11 cellular contexts compared by ENCODE assay signal in the genomic region with DNA sequence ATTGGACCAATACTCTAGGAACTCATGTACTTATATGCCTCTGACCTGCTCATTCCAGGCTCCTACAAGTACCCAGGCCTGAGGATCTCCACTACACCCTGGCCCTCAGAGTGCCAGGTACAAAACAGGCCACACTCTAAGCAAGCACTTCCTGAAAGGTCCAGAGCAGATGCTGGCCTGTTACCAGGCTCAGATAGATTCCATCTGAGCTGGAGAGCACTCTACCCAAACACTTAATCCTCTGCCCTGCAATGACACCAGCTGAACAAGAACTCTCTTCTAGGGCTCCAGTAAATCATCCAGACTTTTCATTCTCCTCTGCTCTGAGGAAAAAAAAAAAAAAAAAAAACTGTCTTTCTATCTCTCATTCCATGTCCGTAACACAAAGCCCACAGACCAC. TPM values are rescaled to one million over a fixed set of nuclear protein-coding genes. Genes with fewer than 3 reads are reported as not detected.
A peak's percentile ranks its signal among the peaks of the same experiment; 100 is the strongest.
DNase-seq lines count a peak whose midpoint lies in the region; ATAC-seq, FAIRE-seq and TF ChIP-seq lines count a peak whose summit lies in the region.
"Had no signal": no experiment of that assay in that cellular context is flagged by ENCODE, and none has a peak within 500 bp of the region (broad histone marks: within the 10 kb centered on the region; RNA-seq: fewer than 3 reads in every experiment).

No MANE protein-coding gene starts in this region.

- 81% methylated on average over 1 of the region's 1 CpG for WGBS in SK-N-SH (ENCODE audit: low lambda C conversion rate)
- WGBS in H1 (ENCODE audit: extremely low coverage in 1 of 2, insufficient coverage in 1 of 2, insufficient read length in 1 of 2, insufficient replicate concordance in 2 of 2, low coverage in 1 of 2, low lambda C conversion rate in 2 of 2, missing lambda C conversion rate in 1 of 2), 2 experiments = 90% methylated on average over 1 of the region's 1 CpG; no CpG with 5 or more reads in 1 of the 2 experiments

- H2AK5ac ChIP-seq in H1 (ENCODE audit: low read depth, low read length) = no peak overlapping the region

- H3K4me1 Mint-ChIP-seq in activated CD8-positive, alpha-beta memory T cell treated with anti-CD3 and anti-CD28 coated beads, Interleukin-2, amount 10 ng/mL, durations not matched to agents 7 days and 5 days = peaks cover 10% of the 10 kb centered on the region
- peaks cover 15% of the 10 kb centered on the region for H3K4me1 Mint-ChIP-seq in CD8-positive, alpha-beta T cell (ENCODE audit: low read depth)

- H3F3A ChIP-seq in SK-N-SH (replicated peaks; ENCODE audit: insufficient read depth) = peaks cover 7% of the 10 kb centered on the region

- H3K14ac ChIP-seq in H1 (ENCODE audit: insufficient read length) = no peak overlapping the region

- no peak overlapping the region for H2BK120ac ChIP-seq in H1 (replicated peaks; ENCODE audit: low read depth, low read length)

- H3K79me1 ChIP-seq in H1 (ENCODE audit: low read depth, low read length) = no peaks in the 10 kb centered on the region; the same call in 1 of the 2 replicates

- H3K9me2 ChIP-seq in SK-N-SH = no peaks in the 10 kb centered on the region

- H4K8ac ChIP-seq in H1 (ENCODE audit: extremely low read depth, insufficient read depth, low read length) = no peak overlapping the region

- H3K9me3 Mint-ChIP-seq in activated CD8-positive, alpha-beta memory T cell treated with anti-CD3 and anti-CD28 coated beads, Interleukin-2, amount 10 ng/mL, durations not matched to agents 7 days and 5 days (ENCODE audit: low read depth) = no peaks in the 10 kb centered on the region
- no peaks in the 10 kb centered on the region for H3K9me3 Mint-ChIP-seq in CD8-positive, alpha-beta T cell
- H3K9me3 Mint-ChIP-seq: activated naive CD8-positive, alpha-beta T cell treated with anti-CD3 and anti-CD28 coated beads for 36 hours had no signal

- no peak overlapping the region for H3K27ac Mint-ChIP-seq in activated CD8-positive, alpha-beta memory T cell treated with anti-CD3 and anti-CD28 coated beads, Interleukin-2, amount 10 ng/mL, durations not matched to agents 7 days and 5 days
- H3K27ac Mint-ChIP-seq in CD8-positive, alpha-beta T cell = no peak overlapping the region
- H3K27ac Mint-ChIP-seq: activated naive CD8-positive, alpha-beta T cell treated with anti-CD3 and anti-CD28 coated beads for 36 hours had no signal

- no peak overlapping the region for H4K91ac ChIP-seq in H1 (replicated peaks; ENCODE audit: insufficient read length, low read length)

- no peak for FAIRE-seq in H1 (lab: Jason Lieb, UNC)

- intact Hi-C loops in upper lobe of right lung (cut with DNase I) = no loop called here
- intact Hi-C loops in CD8-positive, alpha-beta T cell (cut with DNase I, micrococcal nuclease) = no loop called here

- no peak overlapping the region for H2BK5ac ChIP-seq in H1 (ENCODE audit: low read depth, low read length)

- H3K18ac ChIP-seq in H1 (ENCODE audit: extremely low read depth, low read length) = no peak overlapping the region

- TF ChIP-seq EP300 in SK-N-SH (IDR thresholded peaks at IDR 0.05; ENCODE audit: borderline replicate concordance in 1 of 2, low read depth in 1 of 2, low read length in 1 of 2) = no peak
- TF ChIP-seq EP300 in H1 (IDR thresholded peaks at IDR 0.05; ENCODE audit: borderline replicate concordance in 1 of 2, low read depth in 2 of 2, low read length in 2 of 2) = no peak

- CTCF ChIA-PET in SK-N-SH (lab: Yijun Ruan, JAX) (interaction anchor here (0.7 to 7.4 kb wide), 5 partner anchors 8 to 45 kb away, joined by 3 to 50 read pairs (median 3); no protein-coding TSS in a partner anchor), H1 (lab: Charles Lee; ENCODE audit: partially characterized antibody) (interaction anchor here (0.8 to 3.7 kb wide), 5 partner anchors 14 to 159 kb away, joined by 3 to 25 read pairs (median 3); no protein-coding TSS in a partner anchor)
- CTCF ChIA-PET in activated CD8-positive, alpha-beta memory T cell treated with anti-CD3 and anti-CD28 coated beads, Interleukin-2, amount 10 ng/mL, durations not matched to agents 7 days and 5 days (lab: Charles Lee) = interaction anchor here (1.4 to 1.6 kb wide), 2 partner anchors 13 to 160 kb away, joined by 4 read pairs; no protein-coding TSS in a partner anchor
- CTCF ChIA-PET in CD8-positive, alpha-beta T cell (lab: Charles Lee) = interaction anchor here (3.5 kb wide), 1 partner anchor 14 kb away, joined by 18 read pairs; no protein-coding TSS in a partner anchor

- H2BK12ac ChIP-seq in H1 (ENCODE audit: low read depth, low read length) = no peak overlapping the region

- TF ChIP-seq POLR2A in H1 (IDR thresholded peaks at IDR 0.05; ENCODE audit: control extremely low read depth in 1 of 2, low read depth in 2 of 2, low read length in 2 of 2) = no peak

- no peak overlapping the region for H3K56ac ChIP-seq in H1 (replicated peaks; ENCODE audit: insufficient read length, low read depth, low read length)

- H3K27me3 ChIP-seq in SK-N-SH (ENCODE audit: insufficient read depth) (no peaks in the 10 kb centered on the region), H1 (replicated peaks in 1 of 4; ENCODE audit: control insufficient read depth in 3 of 4, extremely low read depth in 1 of 4, insufficient read depth in 3 of 4, low read length in 3 of 4) (peaks cover 3 to 22% (median 19%) of the 10 kb centered on the region in 4 experiments), muscle layer of colon (ENCODE audit: control insufficient read depth in 1 of 2, insufficient read depth in 2 of 2, low read length in 2 of 2) (no peaks in the 10 kb centered on the region), upper lobe of right lung (no peaks in the 10 kb centered on the region)
- H3K27me3 ChIP-seq in CD8-positive, alpha-beta T cell (ENCODE audit: insufficient read depth, low read length) = peaks cover 5% of the 10 kb centered on the region

- TF ChIP-seq RAD21 in SK-N-SH (IDR thresholded peaks at IDR 0.05; ENCODE audit: low read length) (no peak), H1 (IDR thresholded peaks at IDR 0.05 in 1 of 2, conservative IDR thresholded peaks at IDR 0.05 in 1 of 2; ENCODE audit: low read depth in 2 of 2, low read length in 2 of 2) (no peak)

- no peak overlapping the region for H3K4me3 Mint-ChIP-seq in activated CD8-positive, alpha-beta memory T cell treated with anti-CD3 and anti-CD28 coated beads, Interleukin-2, amount 10 ng/mL, durations not matched to agents 7 days and 5 days
- H3K4me3 Mint-ChIP-seq in CD8-positive, alpha-beta T cell = no peak overlapping the region
- H3K4me3 Mint-ChIP-seq: activated naive CD8-positive, alpha-beta T cell treated with anti-CD3 and anti-CD28 coated beads for 36 hours had no signal

- H3K4me1 ChIP-seq in SK-N-SH (ENCODE audit: control insufficient read depth in 1 of 2, insufficient read depth in 2 of 2, low read depth in 1 of 2, low read length in 1 of 2) (peaks cover 33 to 37% of the 10 kb centered on the region in 2 experiments; a peak in 3 of 4 replicates), H1 (replicated peaks in 1 of 4; ENCODE audit: control insufficient read depth in 3 of 4, insufficient read depth in 4 of 4, low read length in 3 of 4) (peaks cover 0 to 7% (median 5%) of the 10 kb centered on the region in 4 experiments; a peak in 4 of 7 replicates), muscle layer of colon (ENCODE audit: insufficient read depth, low read length) (peaks cover 73% of the 10 kb centered on the region), upper lobe of right lung (peaks cover 29% of the 10 kb centered on the region)
- H3K4me1 ChIP-seq in CD8-positive, alpha-beta T cell (ENCODE audit: insufficient read depth, low read length) = peaks cover 8% of the 10 kb centered on the region

- no peak overlapping the region for H3K4ac ChIP-seq in H1 (replicated peaks; ENCODE audit: insufficient read length, low read depth, low read length)

- H3K9me3 ChIP-seq in SK-N-SH (no peaks in the 10 kb centered on the region), H1 (ENCODE audit: insufficient read depth in 2 of 2, low read depth in 1 of 2, low read length in 1 of 2) (no peaks in the 10 kb centered on the region), muscle layer of colon (ENCODE audit: low read length) (no peaks in the 10 kb centered on the region), upper lobe of right lung (no peaks in the 10 kb centered on the region)
- no peaks in the 10 kb centered on the region for H3K9me3 ChIP-seq in CD8-positive, alpha-beta T cell (ENCODE audit: low read length)

- H2AFZ ChIP-seq in SK-N-SH (ENCODE audit: low read depth) = no peak overlapping the region
- no peak overlapping the region for H2AFZ ChIP-seq in H1 (ENCODE audit: low read length)

- H3K27ac ChIP-seq in SK-N-SH (ENCODE audit: low read depth in 2 of 2, low read length in 1 of 2) = peak overlapping the region; percentile 25 to 29; a peak in 1 of 4 replicates
- no peak overlapping the region for H3K27ac ChIP-seq in H1 (ENCODE audit: low read depth, low read length)
- peak overlapping the region; percentile 94 for H3K27ac ChIP-seq in muscle layer of colon (ENCODE audit: low read depth, low read length)
- H3K27ac ChIP-seq in upper lobe of right lung = peak overlapping the region; percentile 53
- H3K27ac ChIP-seq in CD8-positive, alpha-beta T cell (ENCODE audit: low read depth, low read length) = no peak overlapping the region

- H3K79me2 ChIP-seq in SK-N-SH (ENCODE audit: insufficient read depth) = peaks cover 61% of the 10 kb centered on the region
- no peaks in the 10 kb centered on the region for H3K79me2 ChIP-seq in H1 (ENCODE audit: control insufficient read depth in 1 of 2, insufficient read depth in 2 of 2, low read length in 2 of 2)

- peaks cover 5% of the 10 kb centered on the region for H3K23me2 ChIP-seq in H1 (ENCODE audit: low read depth, low read length)

- H3K4me2 ChIP-seq in SK-N-SH = peak overlapping the region; percentile 100
- 0 out of 4 replicates have a peak overlapping the region, but pooled peaks of 1 of the 2 experiments have one; percentile 40 for H3K4me2 ChIP-seq in H1 (ENCODE audit: insufficient read depth in 1 of 2, low read depth in 2 of 2, low read length in 2 of 2)

- H2BK20ac ChIP-seq in H1 (ENCODE audit: low read length) = 0 out of 2 replicates have a peak overlapping the region, but pooled peaks have one; percentile 48

- POLR2A ChIA-PET in SK-N-SH (lab: Yijun Ruan, JAX) (interaction anchor here (0.7 to 1.1 kb wide), 2 partner anchors 10 to 35 kb away, joined by 3 to 4 read pairs; no protein-coding TSS in a partner anchor), H1 (lab: Charles Lee; ENCODE audit: partially characterized antibody) (no interaction called here)
- POLR2A ChIA-PET in CD8-positive, alpha-beta T cell (lab: Charles Lee) = no interaction called here

- H4K5ac ChIP-seq in H1 (ENCODE audit: insufficient read length, low read depth, low read length) = no peak overlapping the region

- H3K36me3 ChIP-seq in SK-N-SH (replicated peaks in 1 of 2; ENCODE audit: control insufficient read depth in 1 of 2, insufficient read depth in 2 of 2, low read length in 1 of 2) (no peaks in the 10 kb centered on the region), H1 (ENCODE audit: control insufficient read depth in 2 of 4, insufficient read depth in 4 of 4, low read length in 3 of 4) (no peaks in the 10 kb centered on the region), muscle layer of colon (ENCODE audit: insufficient read depth, low read length) (no peaks in the 10 kb centered on the region), upper lobe of right lung (no peaks in the 10 kb centered on the region)
- no peaks in the 10 kb centered on the region for H3K36me3 ChIP-seq in CD8-positive, alpha-beta T cell (ENCODE audit: insufficient read depth, low read length)

- TF ChIP-seq CTCF in SK-N-SH (IDR thresholded peaks at IDR 0.05) = no peak
- no peak for TF ChIP-seq CTCF in H1 (IDR thresholded peaks at IDR 0.05; ENCODE audit: control extremely low read depth in 1 of 3, insufficient read depth in 1 of 3, low read depth in 1 of 3, low read length in 3 of 3)
- no peak for TF ChIP-seq CTCF in upper lobe of right lung (IDR thresholded peaks at IDR 0.05)
- no peak for TF ChIP-seq CTCF in CD8-positive, alpha-beta T cell (IDR thresholded peaks at IDR 0.05)

- H3K36me3 Mint-ChIP-seq in activated CD8-positive, alpha-beta memory T cell treated with anti-CD3 and anti-CD28 coated beads, Interleukin-2, amount 10 ng/mL, durations not matched to agents 7 days and 5 days = no peaks in the 10 kb centered on the region
- H3K36me3 Mint-ChIP-seq in CD8-positive, alpha-beta T cell = no peaks in the 10 kb centered on the region

- H3K9ac ChIP-seq in SK-N-SH (peak overlapping the region; percentile 11; the same call in 1 of the 2 replicates), H1 (replicated peaks in 1 of 4; ENCODE audit: extremely low read depth in 1 of 4, low read depth in 3 of 4, low read length in 3 of 4) (no peak overlapping the region), muscle layer of colon (ENCODE audit: low read length) (peak overlapping the region; percentile 31)

- H4K20me1 ChIP-seq in SK-N-SH (ENCODE audit: insufficient read depth) (peaks cover 4% of the 10 kb centered on the region), H1 (replicated peaks in 1 of 2; ENCODE audit: control insufficient read depth in 1 of 2, insufficient read depth in 2 of 2, low read length in 2 of 2) (peaks cover 0 to 1% of the 10 kb centered on the region in 2 experiments)

- H3K4me3 ChIP-seq in SK-N-SH (ENCODE audit: low read depth in 2 of 2, low read length in 1 of 2) (no peak overlapping the region), H1 (ENCODE audit: extremely low read depth in 1 of 4, insufficient read depth in 2 of 4, low read depth in 3 of 4, low read length in 4 of 4) (no peak overlapping the region), muscle layer of colon (ENCODE audit: low read depth in 1 of 2, low read length in 2 of 2) (peak overlapping the region in 1 of 2 donors; percentile 12), upper lobe of right lung (peak overlapping the region; percentile 87)
- H3K4me3 ChIP-seq in CD8-positive, alpha-beta T cell (ENCODE audit: low read depth, low read length) = no peak overlapping the region

- no peak overlapping the region for H3K23ac ChIP-seq in H1 (ENCODE audit: insufficient read length)

- H3K27me3 Mint-ChIP-seq in activated CD8-positive, alpha-beta memory T cell treated with anti-CD3 and anti-CD28 coated beads, Interleukin-2, amount 10 ng/mL, durations not matched to agents 7 days and 5 days = peaks cover 19% of the 10 kb centered on the region
- peaks cover 13% of the 10 kb centered on the region for H3K27me3 Mint-ChIP-seq in CD8-positive, alpha-beta T cell (ENCODE audit: low read depth)

- no peak for DNase-seq in SK-N-SH
- no peak for DNase-seq in H1 (ENCODE audit: low read depth in 1 of 2, low spot score in 2 of 2)
- DNase-seq in upper lobe of right lung = peak; percentile 39
- DNase-seq in activated CD8-positive, alpha-beta memory T cell treated with anti-CD3 and anti-CD28 coated beads, Interleukin-2, amount 10 ng/mL, durations not matched to agents 7 days and 5 days = no peak
- no peak for DNase-seq in CD8-positive, alpha-beta T cell
- DNase-seq: ACHN, mesendoderm had no signal

- no peak for ATAC-seq in SK-N-SH treated with all-trans-retinoic acid at 6 μM for 48 hours
- ATAC-seq in upper lobe of right lung = peak; percentile 57
- no peak for ATAC-seq in activated CD8-positive, alpha-beta memory T cell treated with anti-CD3 and anti-CD28 coated beads, Interleukin-2, amount 10 ng/mL, durations not matched to agents 7 days and 5 days
- no peak for ATAC-seq in GM18502 (IDR thresholded peaks at IDR 0.05; ENCODE audit: poor library complexity, unreplicated experiment)
- ATAC-seq in CD8-positive, alpha-beta T cell = no peak

- H2BK15ac ChIP-seq in H1 (ENCODE audit: low read length) = no peak overlapping the region

RNA-seq across cellular contexts. Expression of gene P4HA2, which starts 2.9 kb away (rescaled TPM):
- polyA plus RNA-seq in SK-N-SH (2012; rRNA removed) (67.2 and 73.5 TPM in 2 replicates), H1 (2011; rRNA removed) (8.9 and 9.3 TPM in 2 replicates)
- 48.5 and 58.5 TPM in 2 replicates for polyA plus RNA-seq in SK-N-SH (2012; cell fraction: cytosol; rRNA removed)
- polyA plus RNA-seq in SK-N-SH (2012; cell fraction: nucleus; rRNA removed) = 71.2 and 94.8 TPM in 2 replicates
- total RNA-seq in H1 (2021; fragmentation: NEBNext Ultra II Directional; extraction: Animal tissue kit (Norgen Biotek cat#: 25700)) = 7.4 and 8.2 TPM in 2 replicates
- polyA plus RNA-seq in H1 (2011; cell fraction: cytosol; rRNA removed) = 11.6 TPM
- 13.6 TPM for polyA plus RNA-seq in H1 (2011; cell fraction: nucleus; rRNA removed)
- polyA plus RNA-seq in H1 (2012, experiment 1 of 2) = 8.6 to 11.1 TPM (median 10.7 TPM) in 4 replicates
- 4.2 TPM for polyA plus RNA-seq in H1 (2012, experiment 2 of 2)
- polyA plus RNA-seq in H1 (2013, experiment 1 of 2) = 9.8 TPM
- polyA plus RNA-seq in H1 (2013, experiment 2 of 2) = 9.3 TPM
- 14.1 and 18.4 TPM in 2 replicates for polyA minus RNA-seq in H1 (2011; rRNA and poly(A)+ RNA removed)
- 5.3 TPM for polyA minus RNA-seq in H1 (2011; cell fraction: cytosol; rRNA and poly(A)+ RNA removed)
- 6.9 TPM for polyA minus RNA-seq in H1 (2011; cell fraction: nucleus; rRNA and poly(A)+ RNA removed)
- total RNA-seq in upper lobe of right lung = 79.0 TPM
- total RNA-seq in activated CD8-positive, alpha-beta memory T cell treated with anti-CD3 and anti-CD28 coated beads, Interleukin-2, amount 10 ng/mL, durations not matched to agents 7 days and 5 days = 10 to 100 TPM in 1 of 2 experiments, 1 to 10 TPM in 1; 8.3 to 19.4 TPM
- not detected for total RNA-seq in CD8-positive, alpha-beta T cell

RNA-seq across cellular contexts. Expression of gene PDLIM4, which starts 32.8 kb away (rescaled TPM):
- polyA plus RNA-seq in SK-N-SH (2012; rRNA removed) (45.1 and 57.1 TPM in 2 replicates), H1 (2011; rRNA removed) (29.1 and 37.7 TPM in 2 replicates)
- polyA plus RNA-seq in SK-N-SH (2012; cell fraction: cytosol; rRNA removed) = 21.9 and 44.4 TPM in 2 replicates
- polyA plus RNA-seq in SK-N-SH (2012; cell fraction: nucleus; rRNA removed) = 118 and 143 TPM in 2 replicates
- 8.3 and 10.7 TPM in 2 replicates for total RNA-seq in H1 (2021; fragmentation: NEBNext Ultra II Directional; extraction: Animal tissue kit (Norgen Biotek cat#: 25700))
- 21.9 TPM for polyA plus RNA-seq in H1 (2011; cell fraction: cytosol; rRNA removed)
- 23.0 TPM for polyA plus RNA-seq in H1 (2011; cell fraction: nucleus; rRNA removed)
- polyA plus RNA-seq in H1 (2012, experiment 1 of 2) = 7.5 to 15.1 TPM (median 12.4 TPM) in 4 replicates
- polyA plus RNA-seq in H1 (2012, experiment 2 of 2) = 4.6 TPM
- polyA plus RNA-seq in H1 (2013, experiment 1 of 2) = 7.5 TPM
- polyA plus RNA-seq in H1 (2013, experiment 2 of 2) = 7.0 TPM
- 6.6 and 9.8 TPM in 2 replicates for polyA minus RNA-seq in H1 (2011; rRNA and poly(A)+ RNA removed)
- polyA minus RNA-seq in H1 (2011; cell fraction: cytosol; rRNA and poly(A)+ RNA removed) = 13.9 TPM
- polyA minus RNA-seq in H1 (2011; cell fraction: nucleus; rRNA and poly(A)+ RNA removed) = 12.8 TPM
- total RNA-seq in upper lobe of right lung = 7.4 TPM
- total RNA-seq in activated CD8-positive, alpha-beta memory T cell treated with anti-CD3 and anti-CD28 coated beads, Interleukin-2, amount 10 ng/mL, durations not matched to agents 7 days and 5 days = 1 to 10 TPM in 1 of 2 experiments, not detected in 1; 2.3 TPM
- not detected for total RNA-seq in CD8-positive, alpha-beta T cell

Comparison
In these comparisons a context has a peak if more than half of its experiments do, and no peak if none do; other contexts are left out.
1. H3K27ac ChIP-seq: peak in SK-N-SH (2 of 2), muscle layer of colon (single experiment) and upper lobe of right lung (single experiment); none in H1 (single experiment) and CD8-positive, alpha-beta T cell (single experiment).
2. H3K9ac ChIP-seq: peak in SK-N-SH (single experiment) and muscle layer of colon (single experiment); none in H1 (0 of 4).